Comparison of ENCODE assay signal across 8 cellular contexts in the genomic region with DNA sequence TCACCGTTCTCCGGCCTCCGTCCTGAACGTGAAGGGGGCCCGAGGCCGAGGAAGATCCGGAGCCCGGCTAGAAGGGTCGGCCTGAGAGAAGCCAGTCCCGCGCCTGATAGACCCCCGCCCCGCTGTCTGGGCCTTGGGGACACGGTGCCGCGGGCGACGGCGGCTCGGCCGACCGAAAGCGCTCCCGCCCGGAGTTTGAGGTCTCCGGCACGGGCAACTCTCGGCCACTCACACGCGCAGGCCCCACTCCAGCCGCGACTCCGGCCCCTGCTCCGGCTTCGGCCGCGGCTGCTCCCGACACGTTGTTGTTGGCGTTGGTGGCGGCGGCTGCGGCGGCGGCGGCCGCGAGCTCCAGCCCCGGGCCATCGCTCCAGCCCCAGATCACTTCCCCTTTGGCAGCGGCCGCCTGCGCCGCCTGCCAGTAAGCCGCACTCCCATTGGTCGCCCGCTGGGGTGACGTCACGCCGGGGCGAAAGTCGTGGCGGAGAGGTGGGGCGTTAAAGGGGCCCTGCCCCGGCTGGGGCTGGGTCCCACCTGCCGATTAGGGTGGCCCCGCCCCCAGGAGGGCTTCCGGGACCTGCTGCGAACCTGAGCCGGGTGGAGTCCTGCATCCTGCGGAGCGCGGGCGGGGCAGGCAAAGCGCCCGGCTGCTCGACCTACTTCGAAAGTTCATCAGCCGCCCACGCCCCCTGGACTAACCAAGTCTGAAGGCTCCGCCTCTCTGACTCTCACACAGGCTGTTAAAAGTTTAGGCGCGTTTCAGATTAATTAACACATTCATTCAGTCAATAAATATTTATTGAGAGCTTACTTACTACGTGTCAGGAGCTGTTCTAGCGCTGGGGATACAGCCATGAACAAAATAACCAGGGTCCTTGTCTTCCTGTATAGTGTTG. TPM values are rescaled to one million over a fixed set of nuclear protein-coding genes. Genes with fewer than 3 reads are reported as not detected.
A peak's percentile ranks its signal among the peaks of the same experiment; 100 is the strongest.
DNase-seq lines count a peak whose midpoint lies in the region; TF ChIP-seq lines count a peak whose summit lies in the region.

A gene with protein sequence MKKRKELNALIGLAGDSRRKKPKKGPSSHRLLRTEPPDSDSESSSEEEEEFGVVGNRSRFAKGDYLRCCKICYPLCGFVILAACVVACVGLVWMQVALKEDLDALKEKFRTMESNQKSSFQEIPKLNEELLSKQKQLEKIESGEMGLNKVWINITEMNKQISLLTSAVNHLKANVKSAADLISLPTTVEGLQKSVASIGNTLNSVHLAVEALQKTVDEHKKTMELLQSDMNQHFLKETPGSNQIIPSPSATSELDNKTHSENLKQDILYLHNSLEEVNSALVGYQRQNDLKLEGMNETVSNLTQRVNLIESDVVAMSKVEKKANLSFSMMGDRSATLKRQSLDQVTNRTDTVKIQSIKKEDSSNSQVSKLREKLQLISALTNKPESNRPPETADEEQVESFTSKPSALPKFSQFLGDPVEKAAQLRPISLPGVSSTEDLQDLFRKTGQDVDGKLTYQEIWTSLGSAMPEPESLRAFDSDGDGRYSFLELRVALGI (minus strand): TSS at position 388 of the 896 bp plus-strand sequence. CDS start 1,027 bp downstream, outside the sequence.

- in situ Hi-C loops in HAP-1 (cut with MboI; ENCODE audit: low sequenced_read_pairs): no loop called here

- H3K4me3 ChIP-seq in HAP-1 (peak within 1 kb of the TSS; percentile 91), MM.1S (ENCODE audit: low read length) (peak within 1 kb of the TSS; percentile 98), neural cell (ENCODE audit: low read length) (peak within 1 kb of the TSS; percentile 97), stomach (peak within 1 kb of the TSS; percentile 78 to 99 (median 93))

- intact Hi-C loops in stomach (cut with DNase I; ENCODE audit: low total_unique reads): no loop called here

- DNase-seq in HAP-1 (ENCODE audit: low spot score in 2 of 2) (peak; percentile 92 to 99), MM.1S (peak; percentile 98), SIG-M5 (lab: John Stamatoyannopoulos, UW) (peak; percentile 73), activated gamma-delta T cell treated with Interleukin-2 at 50 U/mL for 16 hours (peak; percentile 99), fibroblast of the conjunctiva (ENCODE audit: low read depth) (peak; percentile 78), stomach (peak; percentile 99)

- TF ChIP-seq POLR2A in stomach (IDR thresholded peaks at IDR 0.05): peak in 2 of 4 donors; percentile 59 to 77

- H3K4me2 ChIP-seq in MM.1S (ENCODE audit: low read depth, low read length): peak within 1 kb of the TSS; percentile 81
- peak within 1 kb of the TSS; percentile 91 for H3K4me2 ChIP-seq in neural cell (ENCODE audit: low read length)

- H3K36me3 ChIP-seq in ES-I3 (ENCODE audit: insufficient read depth, low read length) (peaks cover 6% of the 10 kb centered on the region; the same call in 1 of the 2 replicates), HAP-1 (replicated peaks) (peaks cover 16% of the 10 kb centered on the region), MM.1S (replicated peaks; ENCODE audit: insufficient read depth, low read length) (no peaks in the 10 kb centered on the region), neural cell (ENCODE audit: insufficient read depth, low read length) (no peaks in the 10 kb centered on the region), stomach (peaks cover 0 to 27% (median 25%) of the 10 kb centered on the region in 4 donors)

- 0 to 1% (median 0%) methylated on average over 25 to 85 of the region's 85 CpGs for WGBS in stomach, 5 donors

- H4K20me1 ChIP-seq in MM.1S (ENCODE audit: insufficient read depth, low read length) (0 out of 2 replicates have a peak, but pooled peaks cover 4% of the 10 kb centered on the region), neural cell (ENCODE audit: insufficient read depth) (no peaks in the 10 kb centered on the region)

- H2AFZ ChIP-seq in MM.1S (ENCODE audit: low read length) (peak within 1 kb of the TSS; percentile 85), neural cell (ENCODE audit: low read depth, low read length) (peak within 1 kb of the TSS; percentile 67)

- peak within 1 kb of the TSS; percentile 65 for H3K9ac ChIP-seq in ES-I3 (ENCODE audit: low read depth, low read length)
- H3K9ac ChIP-seq in MM.1S (ENCODE audit: low read length): peak within 1 kb of the TSS; percentile 94
- H3K9ac ChIP-seq in neural cell (ENCODE audit: low read length): peak within 1 kb of the TSS; percentile 83

- TF ChIP-seq EP300 in neural cell (conservative IDR thresholded peaks at IDR 0.05; ENCODE audit: poor library complexity, severe bottlenecking) (peak; percentile 33), stomach (IDR thresholded peaks at IDR 0.05) (no peak)

- H3F3A ChIP-seq in MM.1S (ENCODE audit: insufficient read depth, low read length) (no peaks in the 10 kb centered on the region), neural cell (ENCODE audit: insufficient read depth, low read length, poor library complexity, severe bottlenecking) (no peaks in the 10 kb centered on the region)

- peaks cover 31% of the 10 kb centered on the region for H3K79me2 ChIP-seq in MM.1S (ENCODE audit: low read length)
- peaks cover 11% of the 10 kb centered on the region for H3K79me2 ChIP-seq in neural cell (replicated peaks; ENCODE audit: insufficient read depth, low read length)

- peak within 1 kb of the TSS; percentile 47 for H3K27ac ChIP-seq in MM.1S (ENCODE audit: low read length)
- H3K27ac ChIP-seq in neural cell (ENCODE audit: low read length): peak within 1 kb of the TSS; percentile 23
- peak within 1 kb of the TSS; percentile 94 to 98 (median 96) for H3K27ac ChIP-seq in stomach

- peaks cover 12% of the 10 kb centered on the region; the same call in 1 of the 2 replicates for H3K4me1 ChIP-seq in ES-I3 (ENCODE audit: insufficient read depth, low read length)
- H3K4me1 ChIP-seq in HAP-1: peaks cover 14% of the 10 kb centered on the region
- H3K4me1 ChIP-seq in MM.1S (ENCODE audit: low read length): peaks cover 17% of the 10 kb centered on the region
- H3K4me1 ChIP-seq in stomach: peaks cover 37 to 52% (median 49%) of the 10 kb centered on the region in 4 donors

- no peaks in the 10 kb centered on the region for H3K27me3 ChIP-seq in HAP-1 (ENCODE audit: low read depth)
- H3K27me3 ChIP-seq in MM.1S (replicated peaks; ENCODE audit: insufficient read depth, low read length): no peaks in the 10 kb centered on the region
- H3K27me3 ChIP-seq in neural cell (ENCODE audit: insufficient read depth, low read depth, low read length): no peaks in the 10 kb centered on the region
- no peaks in the 10 kb centered on the region for H3K27me3 ChIP-seq in stomach

- H3K9me2 ChIP-seq in MM.1S (replicated peaks; ENCODE audit: insufficient read depth, low read length) (no peaks in the 10 kb centered on the region), neural cell (ENCODE audit: insufficient read depth, low read length) (no peaks in the 10 kb centered on the region)

- TF ChIP-seq RAD21 in neural cell (conservative IDR thresholded peaks at IDR 0.05): no peak

- no peak for TF ChIP-seq CTCF in MM.1S (IDR thresholded peaks at IDR 0.05; ENCODE audit: low read length)
- peak; percentile 25 for TF ChIP-seq CTCF in neural cell (IDR thresholded peaks at IDR 0.05; ENCODE audit: poor library complexity, severe bottlenecking)
- no peak for TF ChIP-seq CTCF in stomach (IDR thresholded peaks at IDR 0.05)

- no peaks in the 10 kb centered on the region for H3K9me3 ChIP-seq in ES-I3 (ENCODE audit: control insufficient read depth, insufficient read depth, low read length)
- no peaks in the 10 kb centered on the region for H3K9me3 ChIP-seq in HAP-1
- no peaks in the 10 kb centered on the region for H3K9me3 ChIP-seq in MM.1S (replicated peaks; ENCODE audit: insufficient read depth, low read length)
- H3K9me3 ChIP-seq in neural cell (ENCODE audit: low read length): no peaks in the 10 kb centered on the region
- H3K9me3 ChIP-seq in stomach: no peaks in the 10 kb centered on the region

TF ChIP-seq in neural cell, 6 proteins besides CTCF, POLR2A, EP300 and RAD21:
- TF ChIP-seq, protein P1, sequence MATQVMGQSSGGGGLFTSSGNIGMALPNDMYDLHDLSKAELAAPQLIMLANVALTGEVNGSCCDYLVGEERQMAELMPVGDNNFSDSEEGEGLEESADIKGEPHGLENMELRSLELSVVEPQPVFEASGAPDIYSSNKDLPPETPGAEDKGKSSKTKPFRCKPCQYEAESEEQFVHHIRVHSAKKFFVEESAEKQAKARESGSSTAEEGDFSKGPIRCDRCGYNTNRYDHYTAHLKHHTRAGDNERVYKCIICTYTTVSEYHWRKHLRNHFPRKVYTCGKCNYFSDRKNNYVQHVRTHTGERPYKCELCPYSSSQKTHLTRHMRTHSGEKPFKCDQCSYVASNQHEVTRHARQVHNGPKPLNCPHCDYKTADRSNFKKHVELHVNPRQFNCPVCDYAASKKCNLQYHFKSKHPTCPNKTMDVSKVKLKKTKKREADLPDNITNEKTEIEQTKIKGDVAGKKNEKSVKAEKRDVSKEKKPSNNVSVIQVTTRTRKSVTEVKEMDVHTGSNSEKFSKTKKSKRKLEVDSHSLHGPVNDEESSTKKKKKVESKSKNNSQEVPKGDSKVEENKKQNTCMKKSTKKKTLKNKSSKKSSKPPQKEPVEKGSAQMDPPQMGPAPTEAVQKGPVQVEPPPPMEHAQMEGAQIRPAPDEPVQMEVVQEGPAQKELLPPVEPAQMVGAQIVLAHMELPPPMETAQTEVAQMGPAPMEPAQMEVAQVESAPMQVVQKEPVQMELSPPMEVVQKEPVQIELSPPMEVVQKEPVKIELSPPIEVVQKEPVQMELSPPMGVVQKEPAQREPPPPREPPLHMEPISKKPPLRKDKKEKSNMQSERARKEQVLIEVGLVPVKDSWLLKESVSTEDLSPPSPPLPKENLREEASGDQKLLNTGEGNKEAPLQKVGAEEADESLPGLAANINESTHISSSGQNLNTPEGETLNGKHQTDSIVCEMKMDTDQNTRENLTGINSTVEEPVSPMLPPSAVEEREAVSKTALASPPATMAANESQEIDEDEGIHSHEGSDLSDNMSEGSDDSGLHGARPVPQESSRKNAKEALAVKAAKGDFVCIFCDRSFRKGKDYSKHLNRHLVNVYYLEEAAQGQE (IDR thresholded peaks at IDR 0.05; ENCODE audit: borderline replicate concordance): no peak
- TF ChIP-seq MXI1 (conservative IDR thresholded peaks at IDR 0.05; ENCODE audit: poor library complexity, severe bottlenecking): peak; percentile 76
- peak; percentile 85 for TF ChIP-seq POLR2AphosphoS5 (IDR thresholded peaks at IDR 0.05)
- TF ChIP-seq TAF1 (IDR thresholded peaks at IDR 0.05; ENCODE audit: low read depth): no peak
- TF ChIP-seq EZH2 (IDR thresholded peaks at IDR 0.05; ENCODE audit: borderline replicate concordance, insufficient read depth, low read length, poor library complexity, severe bottlenecking): no peak

RNA-seq across cellular contexts. Expression of the gene that starts here (rescaled TPM):
- polyA plus RNA-seq in neural cell: 7.6 and 8.0 TPM in 2 replicates
- 16.1 and 17.8 TPM in 2 replicates for polyA minus RNA-seq in neural cell
- total RNA-seq in stomach: 100 to 1,000 TPM in 3 of 5 donors, 10 to 100 TPM in 2; 45.5 to 164 (median 138) TPM
- polyA plus RNA-seq in stomach: 10 to 100 TPM; 19.6 to 59.6 (median 37.2) TPM

Comparison
In these comparisons a context has a peak if more than half of its experiments do, and no peak if none do; other contexts are left out.
1. Peak in every context shown above with its lines: DNase-seq, H3K4me3 ChIP-seq and H3K27ac ChIP-seq.
2. H3K27ac ChIP-seq: peak in every context shown above with its lines; median percentile 96 in stomach; 47 in MM.1S; 23 in neural cell.